ENCODE assay signal across 21 cellular contexts in the genomic region with DNA sequence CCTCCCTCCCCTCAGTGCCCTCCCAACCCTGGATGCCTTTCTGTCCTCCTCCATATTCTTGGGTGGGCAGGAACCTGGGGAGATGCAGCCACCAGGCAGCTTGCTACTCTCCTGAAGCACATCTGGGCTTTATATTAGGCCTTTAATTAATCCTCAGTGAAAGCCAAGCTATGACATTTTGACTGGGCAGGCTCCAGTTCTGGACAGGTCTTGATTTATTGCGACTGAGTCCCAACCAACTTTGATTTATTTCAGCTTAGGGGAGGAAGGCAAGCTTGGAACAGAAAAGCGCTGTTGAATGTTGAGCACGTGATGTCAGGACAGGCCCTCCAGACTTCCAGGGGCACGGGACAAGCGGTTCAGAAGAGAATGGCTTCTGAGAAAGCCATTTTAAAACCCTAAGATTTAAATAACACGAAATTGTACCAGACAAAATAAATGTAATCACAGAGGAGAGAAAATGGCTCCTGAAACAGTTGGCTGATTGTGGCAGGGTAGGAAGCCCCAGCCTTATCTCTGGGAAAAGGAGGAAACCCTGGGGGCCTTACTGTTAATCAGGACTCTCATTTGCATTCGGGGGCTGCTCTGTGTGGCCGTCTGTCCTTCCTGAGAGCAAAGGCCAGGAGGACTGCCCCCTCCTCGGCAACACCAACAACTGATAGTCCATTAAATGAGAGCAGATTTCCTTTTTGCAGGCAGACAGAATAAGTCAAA.
DNase-seq lines count a peak whose midpoint lies in the region; ATAC-seq, FAIRE-seq and TF ChIP-seq lines count a peak whose summit lies in the region.
"Had no signal": no experiment of that assay in that cellular context is flagged by ENCODE, and none has a peak within 500 bp of the region (broad histone marks: within the 10 kb centered on the region; RNA-seq: fewer than 3 reads in every experiment).

No MANE protein-coding gene starts in this region.

- H3K36me3 ChIP-seq in neural progenitor cell, result no peaks in the 10 kb centered on the region
- H3K36me3 ChIP-seq: cardiac muscle cell had no signal

- H3K4me1 ChIP-seq in neural progenitor cell, result peaks cover 32% of the 10 kb centered on the region
- H3K4me1 ChIP-seq: BLaER1 had no signal

- no peak for DNase-seq in left cardiac atrium
- no peak for DNase-seq in Right ventricle myocardium superior
- DNase-seq in endothelial cell (ENCODE audit: low spot score), result no peak
- DNase-seq in neural progenitor cell (ENCODE audit: low spot score), result peak; percentile 15
- DNase-seq in activated CD4-positive, CD25-positive, alpha-beta regulatory T cell (lab: John Stamatoyannopoulos, UW), result no peak
- no peak for DNase-seq in urothelium cell line (ENCODE audit: low spot score)
- no peak for DNase-seq in CD1c-positive myeloid dendritic cell (ENCODE audit: extremely low spot score)
- DNase-seq: activated CD8-positive, alpha-beta T cell treated with anti-CD3 and anti-CD28 coated beads for 36 hours; activated T-cell treated with anti-CD3 and anti-CD28 coated beads, Interleukin-2, amount 50 U/mL, for 48 hours; effector CD4-positive, alpha-beta T cell; MM.1S; NCI-H2081; NCI-H510A treated with DMSO at 0.1 percent for 48 hours; occipital lobe; OCI-M1; SW 1271 had no signal

- no peak overlapping the region for H3K9ac ChIP-seq in neural progenitor cell
- H3K9ac ChIP-seq: BLaER1 had no signal

- H3K4me3 ChIP-seq in neural progenitor cell, result no peak overlapping the region
- H3K4me3 ChIP-seq: BLaER1, cardiac muscle cell, smooth muscle cell had no signal

- H3K79me2 ChIP-seq in neural progenitor cell (ENCODE audit: low read depth), result no peaks in the 10 kb centered on the region

- TF ChIP-seq CTCF in endothelial cell (IDR thresholded peaks at IDR 0.05; ENCODE audit: unreplicated experiment) (no peak), neural progenitor cell (IDR thresholded peaks at IDR 0.05) (no peak)

- peaks cover 16% of the 10 kb centered on the region for H3F3A ChIP-seq in neural progenitor cell (ENCODE audit: low read depth)

- no peaks in the 10 kb centered on the region for H3K9me3 Mint-ChIP-seq in endothelial cell (ENCODE audit: unreplicated experiment)
- H3K9me3 Mint-ChIP-seq in neural progenitor cell, result no peaks in the 10 kb centered on the region
- H3K9me3 Mint-ChIP-seq: activated CD8-positive, alpha-beta T cell treated with anti-CD3 and anti-CD28 coated beads for 36 hours had no signal

- peak overlapping the region; percentile 88 for H2AFZ ChIP-seq in neural progenitor cell (replicated peaks)

- H3K4me1 Mint-ChIP-seq in endothelial cell (ENCODE audit: unreplicated experiment) (peaks cover 34% of the 10 kb centered on the region), neural progenitor cell (peaks cover 18% of the 10 kb centered on the region)

- H3K4me3 Mint-ChIP-seq in endothelial cell (ENCODE audit: unreplicated experiment), result no peak overlapping the region
- H3K4me3 Mint-ChIP-seq in neural progenitor cell, result no peak overlapping the region
- H3K4me3 Mint-ChIP-seq: activated CD8-positive, alpha-beta T cell treated with anti-CD3 and anti-CD28 coated beads for 36 hours had no signal

- no peak for FAIRE-seq in urothelium cell line (lab: Jason Lieb, UNC)
- FAIRE-seq: islet of Langerhans had no signal

- H3K9me3 ChIP-seq in neural progenitor cell (ENCODE audit: low read depth), result no peaks in the 10 kb centered on the region
- H3K9me3 ChIP-seq: BLaER1 had no signal

- intact Hi-C loops in left cardiac atrium (cut with DNase I), result no loop called here
- intact Hi-C loops in Right ventricle myocardium superior (cut with DNase I), result no loop called here

- H3K27me3 Mint-ChIP-seq in endothelial cell (ENCODE audit: unreplicated experiment) (peaks cover 2% of the 10 kb centered on the region), neural progenitor cell (ENCODE audit: insufficient read depth, low read depth) (no peaks in the 10 kb centered on the region)
- H3K27me3 Mint-ChIP-seq: activated CD8-positive, alpha-beta T cell treated with anti-CD3 and anti-CD28 coated beads for 36 hours had no signal

- peak overlapping the region; percentile 46 for H3K4me2 ChIP-seq in neural progenitor cell
- H3K4me2 ChIP-seq: BLaER1, smooth muscle cell had no signal

- H3K27ac Mint-ChIP-seq in endothelial cell (ENCODE audit: unreplicated experiment) (peak overlapping the region; percentile 96), neural progenitor cell (no peak overlapping the region)
- H3K27ac Mint-ChIP-seq: activated CD8-positive, alpha-beta T cell treated with anti-CD3 and anti-CD28 coated beads for 36 hours had no signal

- H4K20me1 ChIP-seq in neural progenitor cell (ENCODE audit: low read depth), result no peaks in the 10 kb centered on the region
- H4K20me1 ChIP-seq: BLaER1 had no signal

- no peaks in the 10 kb centered on the region for H3K27me3 ChIP-seq in neural progenitor cell
- H3K27me3 ChIP-seq: BLaER1, cardiac muscle cell had no signal

- H3K36me3 Mint-ChIP-seq in endothelial cell (ENCODE audit: low read depth, unreplicated experiment) (no peaks in the 10 kb centered on the region), neural progenitor cell (no peaks in the 10 kb centered on the region)

- ATAC-seq in left cardiac atrium (peak; percentile 23 to 51), Right ventricle myocardium superior (ENCODE audit: poor library complexity) (no peak), GM21423 (IDR thresholded peaks at IDR 0.05; ENCODE audit: unreplicated experiment) (no peak)
- ATAC-seq: activated CD8-positive, alpha-beta T cell treated with anti-CD3 and anti-CD28 coated beads for 36 hours had no signal

- H3K27ac ChIP-seq in neural progenitor cell, result no peak overlapping the region
- H3K27ac ChIP-seq: BLaER1, cardiac muscle cell had no signal

Comparison
In these comparisons a context has a peak if more than half of its experiments do, and no peak if none do; other contexts are left out.
1. ATAC-seq: peak in left cardiac atrium (2 of 2); none in Right ventricle myocardium superior (single experiment) and GM21423 (single experiment).